In genomic region chr1:168529533-168529932, GRCh38 we compare ENCODE assay signal across 28 cellular contexts. TPM values are rescaled to one million over a fixed set of nuclear protein-coding genes. Genes with fewer than 3 reads are reported as not detected.
"Had no signal": no experiment of that assay in that cellular context is flagged by ENCODE, and none has a peak within 500 bp of the region (broad histone marks: within the 10 kb centered on the region; RNA-seq: fewer than 3 reads in every experiment).

No MANE protein-coding gene starts in this region.

- H3K9me3 ChIP-seq: gastroesophageal sphincter, heart left ventricle, prostate gland, tibial nerve, uterus had no signal

- H3K36me3 ChIP-seq: brain microvascular endothelial cell, gastroesophageal sphincter, heart left ventricle, prostate gland, tibial nerve, uterus had no signal

- H3K27me3 ChIP-seq: brain microvascular endothelial cell, gastroesophageal sphincter, heart left ventricle, tibial nerve, uterus had no signal

- H3K27ac ChIP-seq: brain microvascular endothelial cell, gastroesophageal sphincter, prostate gland, skin epidermis, tibial nerve, uterus had no signal

- H3K4me1 ChIP-seq: gastroesophageal sphincter, prostate gland, tibial nerve, uterus had no signal

- ATAC-seq: activated CD8-positive, alpha-beta T cell treated with anti-CD3 and anti-CD28 coated beads for 36 hours; activated naive CD8-positive, alpha-beta T cell treated with anti-CD3 and anti-CD28 coated beads, Interleukin-2, amount 50 U/mL, for 24 hours; activated T-helper 17 cell treated with anti-CD3 and anti-CD28 coated beads, Interleukin-2, amount 50 U/mL, for 72 hours; gastroesophageal sphincter; heart left ventricle; naive thymus-derived CD4-positive, alpha-beta T cell; right cardiac atrium had no signal

- H3K9me3 Mint-ChIP-seq: activated T-helper 17 cell treated with anti-CD3 and anti-CD28 coated beads, Interleukin-2, amount 50 U/mL, for 72 hours; stimulated activated naive CD8-positive, alpha-beta T cell treated with anti-CD3 and anti-CD28 coated beads, Interleukin-15, Interleukin-2, amounts not matched to agents 100 ng/mL and 50 ng/mL, for 24 hours had no signal

- H3K27ac Mint-ChIP-seq: activated CD8-positive, alpha-beta T cell treated with anti-CD3 and anti-CD28 coated beads for 36 hours; activated naive CD8-positive, alpha-beta T cell treated with anti-CD3 and anti-CD28 coated beads, Interleukin-2, amount 50 U/mL, for 24 hours; activated T-helper 17 cell treated with anti-CD3 and anti-CD28 coated beads, Interleukin-2, amount 50 U/mL, for 72 hours; stimulated activated naive CD8-positive, alpha-beta T cell treated with anti-CD3 and anti-CD28 coated beads, Interleukin-15, Interleukin-2, amounts not matched to agents 100 ng/mL and 50 ng/mL, for 24 hours had no signal

- H3K4me3 ChIP-seq: gastroesophageal sphincter, heart left ventricle, prostate gland, skin epidermis, tibial nerve, uterus had no signal

- H3K4me3 Mint-ChIP-seq: activated CD8-positive, alpha-beta T cell treated with anti-CD3 and anti-CD28 coated beads for 36 hours; activated naive CD8-positive, alpha-beta T cell treated with anti-CD3 and anti-CD28 coated beads, Interleukin-2, amount 50 U/mL, for 24 hours; activated T-helper 17 cell treated with anti-CD3 and anti-CD28 coated beads, Interleukin-2, amount 50 U/mL, for 72 hours; immature natural killer cell; stimulated activated naive CD8-positive, alpha-beta T cell treated with anti-CD3 and anti-CD28 coated beads, Interleukin-15, Interleukin-2, amounts not matched to agents 100 ng/mL and 50 ng/mL, for 24 hours had no signal

- H3K27me3 Mint-ChIP-seq: activated CD8-positive, alpha-beta T cell treated with anti-CD3 and anti-CD28 coated beads for 36 hours; activated naive CD8-positive, alpha-beta T cell treated with anti-CD3 and anti-CD28 coated beads, Interleukin-2, amount 50 U/mL, for 24 hours; activated T-helper 17 cell treated with anti-CD3 and anti-CD28 coated beads, Interleukin-2, amount 50 U/mL, for 72 hours; naive thymus-derived CD4-positive, alpha-beta T cell; stimulated activated naive CD8-positive, alpha-beta T cell treated with anti-CD3 and anti-CD28 coated beads, Interleukin-15, Interleukin-2, amounts not matched to agents 100 ng/mL and 50 ng/mL, for 24 hours had no signal

- DNase-seq: activated CD4-positive, alpha-beta T cell treated with anti-CD3 and anti-CD28 coated beads for 48 hours; activated CD4-positive, CD25-positive, alpha-beta regulatory T cell; activated CD8-positive, alpha-beta T cell treated with anti-CD3 and anti-CD28 coated beads for 36 hours; activated naive CD4-positive, alpha-beta T cell treated with Interleukin-2 at 50 U/mL for 16 hours; activated naive CD8-positive, alpha-beta T cell treated with anti-CD3 and anti-CD28 coated beads, Interleukin-2, amount 50 U/mL, for 24 hours; activated T-cell treated with anti-CD3 and anti-CD28 coated beads, Interleukin-2, amount 50 U/mL, for 1 hour; aorta; brain microvascular endothelial cell; central memory CD4-positive, alpha-beta T cell; heart left ventricle; immature natural killer cell; kidney glomerular epithelial cell; mesendoderm; naive thymus-derived CD4-positive, alpha-beta T cell; right cardiac atrium; stimulated activated CD4-positive, alpha-beta T cell treated with anti-CD3 and anti-CD28 coated beads, Interleukin-15, amount 100 ng/mL, for 24 hours; stimulated activated CD4-positive, alpha-beta T cell treated with anti-CD3 and anti-CD28 coated beads, Interleukin-2, amount 100 ng/mL, for 48 hours; T-helper 9 cell; uterus had no signal

RNA-seq across cellular contexts. Expression of gene XCL2, which starts 14.3 kb away (rescaled TPM):
- total RNA-seq: activated T-helper 17 cell treated with anti-CD3 and anti-CD28 coated beads, Interleukin-2, amount 50 U/mL, for 72 hours; mucosa of gallbladder; osteocyte; prostate gland; tibial nerve; uterus had no signal
- polyA plus RNA-seq: aorta, esophagus, heart left ventricle, right cardiac atrium had no signal

RNA-seq across cellular contexts. Expression of gene XCL1, which starts 46.9 kb away (rescaled TPM):
- total RNA-seq: prostate gland had no signal
